ENCODE assay signal across 7 cellular contexts in the genomic region with DNA sequence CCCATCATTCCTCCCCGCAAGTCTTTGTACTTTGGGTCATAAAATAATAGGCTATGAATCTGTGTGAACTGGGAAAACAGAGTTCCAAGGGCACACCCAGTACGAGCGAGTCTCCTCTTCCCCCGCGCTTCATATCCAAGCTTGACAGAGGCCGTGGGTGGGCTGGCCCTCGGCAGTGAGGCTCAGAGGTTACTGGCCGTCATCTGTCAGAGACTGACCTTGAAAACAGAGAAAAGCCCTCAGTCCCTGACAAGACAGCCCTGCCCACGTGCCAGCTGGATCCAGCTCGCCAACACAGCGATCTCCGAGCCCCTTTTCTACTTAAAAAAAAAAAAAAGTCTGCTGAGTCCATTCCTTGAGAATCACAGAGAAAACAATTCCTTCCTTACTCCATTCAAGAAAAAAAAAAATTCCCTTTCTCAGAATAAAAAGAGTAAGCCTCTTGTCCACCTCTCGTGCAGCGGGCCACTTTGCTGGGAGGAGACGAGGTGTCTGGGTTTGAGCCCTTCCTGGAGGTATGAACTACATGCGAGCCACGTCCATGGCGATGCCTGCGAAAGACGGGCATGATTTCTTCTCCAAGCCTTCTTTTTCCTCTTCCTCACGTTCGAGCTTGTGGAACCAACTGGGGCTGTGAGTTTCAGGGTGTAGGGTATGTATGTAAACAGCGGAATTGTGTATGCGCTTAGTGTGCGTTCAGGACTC. TPM values are rescaled to one million over a fixed set of nuclear protein-coding genes. Genes with fewer than 3 reads are reported as not detected.
A peak's percentile ranks its signal among the peaks of the same experiment; 100 is the strongest.
DNase-seq lines count a peak whose midpoint lies in the region; ATAC-seq and TF ChIP-seq lines count a peak whose summit lies in the region.

No MANE protein-coding gene starts in this region.

- no peaks in the 10 kb centered on the region for H3K36me3 ChIP-seq in spleen

- WGBS in spleen, 5 donors = 14 to 21% (median 18%) methylated on average over 25 of the region's 25 CpGs

- intact Hi-C loops in spleen (cut with DNase I; ENCODE audit: low total_unique reads) = no loop called here

- H3K4me3 ChIP-seq in spleen = peak overlapping the region in 6 of 8 donors; percentile 4 to 76 (median 52)

- no peak for TF ChIP-seq POLR2A in spleen (IDR thresholded peaks at IDR 0.05)

- H3K27ac ChIP-seq in spleen (peak overlapping the region in 4 of 8 donors; percentile 5 to 61 (median 22)), substantia nigra (ENCODE audit: low read depth, low read length, poor library complexity, severe bottlenecking) (no peak overlapping the region)

- no peaks in the 10 kb centered on the region for H3K9me3 ChIP-seq in spleen

- TF ChIP-seq CTCF in spleen (IDR thresholded peaks at IDR 0.05 in 8 of 11, conservative IDR thresholded peaks at IDR 0.05 in 3 of 11) = no peak

- no peaks in the 10 kb centered on the region for H3K9me3 Mint-ChIP-seq in activated naive CD8-positive, alpha-beta T cell treated with anti-CD3 and anti-CD28 coated beads, Interleukin-2, amount 50 U/mL, for 24 hours

- DNase-seq in HCEC 1CT (peak; percentile 27), iPS-NIHi11 (ENCODE audit: low spot score) (peak; percentile 8), spleen (no peak), substantia nigra (lab: John Stamatoyannopoulos, UW) (no peak)
- no peak for DNase-seq in activated naive CD8-positive, alpha-beta T cell treated with anti-CD3 and anti-CD28 coated beads, Interleukin-2, amount 50 U/mL, for 24 hours

- peaks cover 3 to 24% (median 16%) of the 10 kb centered on the region in 6 donors for H3K4me1 ChIP-seq in spleen

- H3K36me3 Mint-ChIP-seq in activated naive CD8-positive, alpha-beta T cell treated with anti-CD3 and anti-CD28 coated beads, Interleukin-2, amount 50 U/mL, for 24 hours (ENCODE audit: low read depth) = no peaks in the 10 kb centered on the region

- no peak for ATAC-seq in activated naive CD8-positive, alpha-beta T cell treated with anti-CD3 and anti-CD28 coated beads, Interleukin-2, amount 50 U/mL, for 24 hours
- no peak for ATAC-seq in GM18858 (IDR thresholded peaks at IDR 0.05; ENCODE audit: unreplicated experiment)
- ATAC-seq in GM18870 (IDR thresholded peaks at IDR 0.05; ENCODE audit: unreplicated experiment) = no peak

- H3K27me3 ChIP-seq in spleen (replicated peaks in 1 of 7) = peaks cover 0 to 68% (median 23%) of the 10 kb centered on the region in 7 donors

- H3K4me3 Mint-ChIP-seq in activated naive CD8-positive, alpha-beta T cell treated with anti-CD3 and anti-CD28 coated beads, Interleukin-2, amount 50 U/mL, for 24 hours = peak overlapping the region; percentile 76

- H3K27me3 Mint-ChIP-seq in activated naive CD8-positive, alpha-beta T cell treated with anti-CD3 and anti-CD28 coated beads, Interleukin-2, amount 50 U/mL, for 24 hours = peaks cover 25% of the 10 kb centered on the region

- H3K27ac Mint-ChIP-seq in activated naive CD8-positive, alpha-beta T cell treated with anti-CD3 and anti-CD28 coated beads, Interleukin-2, amount 50 U/mL, for 24 hours = peak overlapping the region; percentile 37

- peaks cover 10% of the 10 kb centered on the region for H3K4me1 Mint-ChIP-seq in activated naive CD8-positive, alpha-beta T cell treated with anti-CD3 and anti-CD28 coated beads, Interleukin-2, amount 50 U/mL, for 24 hours

RNA-seq across cellular contexts. Expression of a gene that starts 0.8 kb away (rescaled TPM):
- total RNA-seq in spleen = 1 to 10 TPM; 3.4 to 5.4 (median 3.8) TPM
- polyA plus RNA-seq in spleen = 1 to 10 TPM in 1 of 3 donors, under 1 TPM in 2; 0.86 to 1.0 (median 0.91) TPM

Comparison
In these comparisons a context has a peak if more than half of its experiments do, and no peak if none do; other contexts are left out.
1. DNase-seq: peak in HCEC 1CT (single experiment) and iPS-NIHi11 (single experiment); none in activated naive CD8-positive, alpha-beta T cell treated with anti-CD3 and anti-CD28 coated beads, Interleukin-2, amount 50 U/mL, for 24 hours (single experiment), spleen (single experiment) and substantia nigra (0 of 49).